23 cellular contexts compared by ENCODE assay signal in genomic region chr17:72295916-72296315, GRCh38.
"Had no signal": no experiment of that assay in that cellular context is flagged by ENCODE, and none has a peak within 500 bp of the region (broad histone marks: within the 10 kb centered on the region; RNA-seq: fewer than 3 reads in every experiment).

No MANE protein-coding gene starts in this region.

- H3K27me3 ChIP-seq: ascending aorta had no signal

- DNase-seq: activated B cell treated with CpG ODN at 0.5 μM for 24 hours; activated CD4-positive, alpha-beta T cell treated with anti-CD3 and anti-CD28 coated beads for 1 hour; activated CD4-positive, alpha-beta T cell treated with anti-CD3 and anti-CD28 coated beads, Interleukin-2, amount 10 ng/mL, durations not matched to agents 24 days and 14 days; activated CD4-positive, alpha-beta T cell treated with anti-CD3 and anti-CD28 coated beads, Interleukin-2, amount 50 U/mL, for 48 hours; activated CD8-positive, alpha-beta memory T cell treated with anti-CD3 and anti-CD28 coated beads, Interleukin-2, amount 10 ng/mL, durations not matched to agents 7 days and 5 days; activated effector memory CD4-positive, alpha-beta T cell treated with Interleukin-2 at 50 U/mL for 16 hours; activated naive CD4-positive, alpha-beta T cell; activated T-cell treated with anti-CD3 and anti-CD28 coated beads, Interleukin-2, amount 50 U/mL, for 24 hours; amniotic stem cell; cerebellar nuclear complex; MM.1S; NCI-H1105 treated with DMSO at 0.1 percent for 48 hours; NCI-H146; NCI-H187 treated with DMSO at 0.1 percent for 48 hours; NCI-H2081 treated with DMSO at 0.1 percent for 48 hours; NCI-H446; NCI-H524; SHP77 treated with DMSO at 0.1 percent for 48 hours had no signal

- H3K9me3 Mint-ChIP-seq: activated B cell treated with CpG ODN at 0.5 μM for 24 hours; activated CD4-positive, alpha-beta T cell treated with anti-CD3 and anti-CD28 coated beads, Interleukin-2, amount 10 ng/mL, durations not matched to agents 24 days and 14 days; activated naive CD4-positive, alpha-beta T cell treated with anti-CD3 and anti-CD28 coated beads, Interleukin-2, amount 50 U/mL, for 24 hours; activated T-cell treated with anti-CD3 and anti-CD28 coated beads, Interleukin-2, amount 50 U/mL, for 24 hours; activated T-helper 1 cell treated with anti-CD3 and anti-CD28 coated beads, Interleukin-12 subunit alpha, Interleukin-12 subunit beta, Interleukin-2, Interleukin-4 antibody, amounts not matched to agents 30 ng/mL and 10 ng/mL and 1 ng/mL, durations not matched to agents 14 hours and 24 hours and 36 hours; brain; T-helper 1 cell treated with Interleukin-12 subunit alpha and Interleukin-12 subunit beta and Interleukin-4 antibody, amounts not matched to agents 30 μg/mL and 1 μg/mL, for 36 hours had no signal

- H3K9me3 ChIP-seq: ascending aorta had no signal

- ATAC-seq: activated CD8-positive, alpha-beta memory T cell treated with anti-CD3 and anti-CD28 coated beads, Interleukin-2, amount 10 ng/mL, durations not matched to agents 7 days and 5 days had no signal

- H3K27ac Mint-ChIP-seq: activated B cell treated with CpG ODN at 0.5 μM for 24 hours; activated CD4-positive, alpha-beta T cell treated with anti-CD3 and anti-CD28 coated beads, Interleukin-2, amount 10 ng/mL, durations not matched to agents 24 days and 14 days; activated CD8-positive, alpha-beta memory T cell treated with anti-CD3 and anti-CD28 coated beads, Interleukin-2, amount 10 ng/mL, durations not matched to agents 7 days and 5 days; activated naive CD4-positive, alpha-beta T cell treated with anti-CD3 and anti-CD28 coated beads, Interleukin-2, amount 50 U/mL, for 24 hours; activated T-cell treated with anti-CD3 and anti-CD28 coated beads, Interleukin-2, amount 50 U/mL, for 24 hours; activated T-helper 1 cell treated with anti-CD3 and anti-CD28 coated beads, Interleukin-12 subunit alpha, Interleukin-12 subunit beta, Interleukin-2, Interleukin-4 antibody, amounts not matched to agents 30 ng/mL and 10 ng/mL and 1 ng/mL, durations not matched to agents 14 hours and 24 hours and 36 hours; T-helper 1 cell treated with Interleukin-12 subunit alpha and Interleukin-12 subunit beta and Interleukin-4 antibody, amounts not matched to agents 30 μg/mL and 1 μg/mL, for 36 hours had no signal

- H3K27me3 Mint-ChIP-seq: activated CD4-positive, alpha-beta T cell treated with anti-CD3 and anti-CD28 coated beads, Interleukin-2, amount 10 ng/mL, durations not matched to agents 24 days and 14 days; activated CD8-positive, alpha-beta memory T cell treated with anti-CD3 and anti-CD28 coated beads, Interleukin-2, amount 10 ng/mL, durations not matched to agents 7 days and 5 days; brain had no signal

- H3K27ac ChIP-seq: ascending aorta had no signal

- H3K4me1 ChIP-seq: ascending aorta had no signal

- H3K4me3 Mint-ChIP-seq: activated B cell treated with CpG ODN at 0.5 μM for 24 hours; activated CD4-positive, alpha-beta T cell treated with anti-CD3 and anti-CD28 coated beads, Interleukin-2, amount 10 ng/mL, durations not matched to agents 24 days and 14 days; activated CD8-positive, alpha-beta memory T cell treated with anti-CD3 and anti-CD28 coated beads, Interleukin-2, amount 10 ng/mL, durations not matched to agents 7 days and 5 days; activated naive CD4-positive, alpha-beta T cell treated with anti-CD3 and anti-CD28 coated beads, Interleukin-2, amount 50 U/mL, for 24 hours; activated T-cell treated with anti-CD3 and anti-CD28 coated beads, Interleukin-2, amount 50 U/mL, for 24 hours; activated T-helper 1 cell treated with anti-CD3 and anti-CD28 coated beads, Interleukin-12 subunit alpha, Interleukin-12 subunit beta, Interleukin-2, Interleukin-4 antibody, amounts not matched to agents 30 ng/mL and 10 ng/mL and 1 ng/mL, durations not matched to agents 14 hours and 24 hours and 36 hours; brain; T-helper 1 cell treated with Interleukin-12 subunit alpha and Interleukin-12 subunit beta and Interleukin-4 antibody, amounts not matched to agents 30 μg/mL and 1 μg/mL, for 36 hours had no signal

- H3K36me3 ChIP-seq: ascending aorta had no signal

- H3K4me1 Mint-ChIP-seq: activated B cell treated with CpG ODN at 0.5 μM for 24 hours; activated CD4-positive, alpha-beta T cell treated with anti-CD3 and anti-CD28 coated beads, Interleukin-2, amount 10 ng/mL, durations not matched to agents 24 days and 14 days; activated CD8-positive, alpha-beta memory T cell treated with anti-CD3 and anti-CD28 coated beads, Interleukin-2, amount 10 ng/mL, durations not matched to agents 7 days and 5 days; activated naive CD4-positive, alpha-beta T cell treated with anti-CD3 and anti-CD28 coated beads, Interleukin-2, amount 50 U/mL, for 24 hours had no signal

- H3K4me3 ChIP-seq: ascending aorta had no signal
